12 cellular contexts compared by ENCODE assay signal in the genomic region with DNA sequence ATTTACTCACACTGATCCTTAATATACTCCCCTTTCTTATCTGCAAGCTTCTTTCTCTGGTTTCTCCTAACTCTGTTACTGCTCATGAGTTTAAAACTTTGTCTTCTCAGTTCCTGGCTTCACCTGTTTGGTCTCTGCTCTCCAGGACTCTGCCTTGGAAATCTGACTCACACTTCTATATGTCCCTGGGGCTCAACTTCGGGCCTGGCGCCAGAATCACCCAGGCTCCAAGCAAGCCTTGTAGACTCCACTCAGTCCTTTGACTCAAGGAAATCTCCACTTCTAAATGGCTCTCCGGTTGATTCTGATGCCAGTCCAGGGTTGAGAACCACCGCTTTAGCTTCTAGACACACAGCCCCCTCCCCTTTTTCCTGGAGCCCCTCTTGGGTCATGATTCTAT. TPM values are rescaled to one million over a fixed set of nuclear protein-coding genes. Genes with fewer than 3 reads are reported as not detected.
A peak's percentile ranks its signal among the peaks of the same experiment; 100 is the strongest.
DNase-seq lines count a peak whose midpoint lies in the region; ATAC-seq and TF ChIP-seq lines count a peak whose summit lies in the region.
"Had no signal": no experiment of that assay in that cellular context is flagged by ENCODE, and none has a peak within 500 bp of the region (broad histone marks: within the 10 kb centered on the region; RNA-seq: fewer than 3 reads in every experiment).

No MANE protein-coding gene starts in this region.

- H3K27me3 Mint-ChIP-seq in activated T-cell treated with anti-CD3 and anti-CD28 coated beads, Interleukin-2, amount 50 U/mL, for 4 hours (ENCODE audit: low read depth) = no peaks in the 10 kb centered on the region
- H3K27me3 Mint-ChIP-seq in T-cell = peaks cover 1 to 3% of the 10 kb centered on the region in 2 donors

- CTCF ChIA-PET in SK-N-SH (lab: Yijun Ruan, JAX) = interaction anchor here (1.3 kb wide), 1 partner anchor 298 kb away, joined by 4 read pairs; no protein-coding TSS in a partner anchor
- CTCF ChIA-PET in T-cell (lab: Charles Lee) = interaction anchor here (0.6 to 1.7 kb wide), 2 partner anchors 13 to 93 kb away, joined by 4 read pairs; no protein-coding TSS in a partner anchor

- H3K9ac ChIP-seq in SK-N-SH (no peak overlapping the region), trophoblast cell (ENCODE audit: low read length) (no peak overlapping the region)

- H3K23ac ChIP-seq in trophoblast cell (ENCODE audit: low read length) = no peak overlapping the region

- no peaks in the 10 kb centered on the region for H3K79me1 ChIP-seq in trophoblast cell (ENCODE audit: low read length)

- H3K36me3 Mint-ChIP-seq in activated T-cell treated with anti-CD3 and anti-CD28 coated beads, Interleukin-2, amount 50 U/mL, for 4 hours (ENCODE audit: insufficient read depth) = no peaks in the 10 kb centered on the region
- H3K36me3 Mint-ChIP-seq in T-cell = no peaks in the 10 kb centered on the region

- no peak overlapping the region for H2AK5ac ChIP-seq in trophoblast cell (ENCODE audit: low read length)

- POLR2A ChIA-PET in SK-N-SH (lab: Yijun Ruan, JAX) (no interaction called here), T-cell (lab: Charles Lee) (no interaction called here)

- H2BK5ac ChIP-seq in trophoblast cell (ENCODE audit: low read depth, low read length, poor library complexity) = no peak overlapping the region

- no peak overlapping the region for H4K12ac ChIP-seq in trophoblast cell (ENCODE audit: low read depth, low read length)

- H2AFZ ChIP-seq in SK-N-SH (ENCODE audit: low read depth) (peak overlapping the region; percentile 17; the same call in 1 of the 2 replicates), trophoblast cell (ENCODE audit: insufficient read depth, low read length, poor library complexity) (no peak overlapping the region)

- H3K9me3 Mint-ChIP-seq in activated T-cell treated with anti-CD3 and anti-CD28 coated beads, Interleukin-2, amount 50 U/mL, for 4 hours = no peaks in the 10 kb centered on the region
- no peaks in the 10 kb centered on the region for H3K9me3 Mint-ChIP-seq in T-cell

- H4K91ac ChIP-seq in trophoblast cell (ENCODE audit: low read depth, low read length) = no peak overlapping the region

- H3K27ac ChIP-seq in SK-N-SH (ENCODE audit: low read depth in 2 of 2, low read length in 1 of 2) = peak overlapping the region; percentile 68 to 70; a peak in 3 of 4 replicates
- H3K27ac ChIP-seq in trophoblast cell (ENCODE audit: low read depth, low read length) = no peak overlapping the region
- H3K27ac ChIP-seq: neutrophil had no signal

- H3K4me3 Mint-ChIP-seq in activated T-cell treated with anti-CD3 and anti-CD28 coated beads, Interleukin-2, amount 50 U/mL, for 4 hours = no peak overlapping the region
- no peak overlapping the region for H3K4me3 Mint-ChIP-seq in T-cell

- no peak overlapping the region for H4K8ac ChIP-seq in trophoblast cell (ENCODE audit: low read depth, low read length)

- WGBS in SK-N-SH (ENCODE audit: low lambda C conversion rate) = 0% methylated on average over 4 of the region's 4 CpGs
- WGBS in trophoblast cell (ENCODE audit: extremely low coverage, insufficient coverage, insufficient read length) = no CpG with 5 or more reads among the region's 4 CpGs

- no peak for TF ChIP-seq RAD21 in SK-N-SH (IDR thresholded peaks at IDR 0.05; ENCODE audit: low read length)

- H3K27me3 ChIP-seq in SK-N-SH (ENCODE audit: insufficient read depth) = no peaks in the 10 kb centered on the region
- no peaks in the 10 kb centered on the region for H3K27me3 ChIP-seq in trophoblast cell (ENCODE audit: insufficient read depth, low read length)
- H3K27me3 ChIP-seq: neutrophil had no signal

- no peak for ATAC-seq in activated T-cell treated with anti-CD3 and anti-CD28 coated beads, Interleukin-2, amount 50 U/mL, for 4 hours
- ATAC-seq in T-cell (replicated peaks in 1 of 4) = no peak

- no peak overlapping the region for H3K27ac Mint-ChIP-seq in T-cell

- peaks cover 38% of the 10 kb centered on the region for H3F3A ChIP-seq in SK-N-SH (replicated peaks; ENCODE audit: insufficient read depth)

- H3K36me3 ChIP-seq in SK-N-SH (replicated peaks in 1 of 2; ENCODE audit: control insufficient read depth in 1 of 2, insufficient read depth in 2 of 2, low read length in 1 of 2) (no peaks in the 10 kb centered on the region), trophoblast cell (ENCODE audit: control insufficient read depth in 1 of 2, insufficient read depth in 2 of 2, low read length in 2 of 2) (no peaks in the 10 kb centered on the region)
- H3K36me3 ChIP-seq: neutrophil had no signal

- H3K14ac ChIP-seq in trophoblast cell (ENCODE audit: low read length) = no peak overlapping the region

- no peak overlapping the region for H3K18ac ChIP-seq in trophoblast cell (ENCODE audit: low read length)

- no peak for TF ChIP-seq EP300 in SK-N-SH (IDR thresholded peaks at IDR 0.05; ENCODE audit: borderline replicate concordance in 1 of 2, low read depth in 1 of 2, low read length in 1 of 2)

- H3K9me3 ChIP-seq in SK-N-SH = no peaks in the 10 kb centered on the region
- H3K9me3 ChIP-seq in trophoblast cell (ENCODE audit: insufficient read depth, low read depth, low read length) = no peaks in the 10 kb centered on the region
- H3K9me3 ChIP-seq: neutrophil had no signal

- H3K79me2 ChIP-seq in SK-N-SH (ENCODE audit: insufficient read depth) (no peaks in the 10 kb centered on the region), trophoblast cell (ENCODE audit: control insufficient read depth, insufficient read depth, low read length, poor library complexity) (no peaks in the 10 kb centered on the region)

- H3K4me1 ChIP-seq in SK-N-SH (ENCODE audit: control insufficient read depth in 1 of 2, insufficient read depth in 2 of 2, low read depth in 1 of 2, low read length in 1 of 2) (peaks cover 0 to 33% of the 10 kb centered on the region in 2 experiments; a peak in 2 of 4 replicates), trophoblast cell (ENCODE audit: control insufficient read depth in 1 of 2, insufficient read depth in 2 of 2, low read length in 2 of 2) (peaks cover 0 to 7% of the 10 kb centered on the region in 2 experiments)

- H3K9me2 ChIP-seq in SK-N-SH = no peaks in the 10 kb centered on the region

- H4K20me1 ChIP-seq in SK-N-SH (ENCODE audit: insufficient read depth) = no peaks in the 10 kb centered on the region

- H3K4me1 Mint-ChIP-seq in activated T-cell treated with anti-CD3 and anti-CD28 coated beads, Interleukin-2, amount 50 U/mL, for 4 hours (ENCODE audit: low read depth) = peaks cover 25% of the 10 kb centered on the region
- H3K4me1 Mint-ChIP-seq in T-cell = peaks cover 0 to 12% (median 3%) of the 10 kb centered on the region in 3 donors

- TF ChIP-seq CTCF in SK-N-SH (IDR thresholded peaks at IDR 0.05) = no peak
- no peak for TF ChIP-seq CTCF in GM10266 (IDR thresholded peaks at IDR 0.05; ENCODE audit: control insufficient read depth, insufficient read depth, low read depth, missing control alignments)

- no peak overlapping the region for H2BK120ac ChIP-seq in trophoblast cell (ENCODE audit: insufficient read depth, low read length, poor library complexity)

- H3K4ac ChIP-seq in trophoblast cell (ENCODE audit: low read depth, low read length) = no peak overlapping the region

- DNase-seq in ELR (ENCODE audit: low read depth) (peak; percentile 87), SK-N-SH (no peak), fibroblast of peridontal ligament (ENCODE audit: extremely low read depth) (peak; percentile 51), trophoblast cell (peak; percentile 39 to 66), GM10266 (ENCODE audit: extremely low spot score) (no peak), NCI-H128 (lab: John Stamatoyannopoulos, UW; ENCODE audit: unreplicated experiment) (no peak), T-cell (no peak)
- DNase-seq in activated T-cell treated with anti-CD3 and anti-CD28 coated beads, Interleukin-2, amount 50 U/mL, for 4 hours = no peak
- DNase-seq: COR-L47; effector memory CD4-positive, alpha-beta T cell; NCI-H446 treated with DMSO at 0.1 percent for 48 hours had no signal

- no peak overlapping the region for H2BK12ac ChIP-seq in trophoblast cell (ENCODE audit: low read length)

- H3K4me2 ChIP-seq in SK-N-SH (peak overlapping the region; percentile 63), trophoblast cell (ENCODE audit: low read length) (no peak overlapping the region)

- H3K4me3 ChIP-seq in SK-N-SH (ENCODE audit: low read depth in 2 of 2, low read length in 1 of 2) (no peak overlapping the region), trophoblast cell (ENCODE audit: low read depth, low read length) (no peak overlapping the region)

TF ChIP-seq in SK-N-SH, 30 proteins besides CTCF, POLR2A, EP300 and RAD21:
- no peak for TF ChIP-seq ELF1 (IDR thresholded peaks at IDR 0.05)
- 0 out of 2 replicates have a peak, but pooled peaks have one; percentile 9 for TF ChIP-seq JUND (IDR thresholded peaks at IDR 0.05)
- TF ChIP-seq USF2 (IDR thresholded peaks at IDR 0.05; ENCODE audit: borderline replicate concordance, low read depth, low read length) = no peak
TF ChIP-seq in SK-N-SH: peak in this region for 1.

RNA-seq across cellular contexts. Expression of gene TMC1, which starts 57.8 kb away (rescaled TPM):
- polyA plus RNA-seq in SK-N-SH (2012; rRNA removed) = 0.10 TPM in 1 of 2 replicates, not detected in the other
- 0.06 and 0.10 TPM in 2 replicates for polyA plus RNA-seq in SK-N-SH (2012; cell fraction: cytosol; rRNA removed)
- 0.07 and 0.20 TPM in 2 replicates for polyA plus RNA-seq in SK-N-SH (2012; cell fraction: nucleus; rRNA removed)
- 0.03 and 0.04 TPM in 2 replicates for polyA plus RNA-seq in trophoblast cell (2013)
- total RNA-seq in activated T-cell treated with anti-CD3 and anti-CD28 coated beads, Interleukin-2, amount 50 U/mL, for 4 hours = not detected
- not detected for total RNA-seq in T-cell

Comparison
In these comparisons a context has a peak if more than half of its experiments do, and no peak if none do; other contexts are left out.
1. DNase-seq: peak in ELR (single experiment), fibroblast of peridontal ligament (single experiment) and trophoblast cell (2 of 2); none in SK-N-SH (single experiment), GM10266 (single experiment), activated T-cell treated with anti-CD3 and anti-CD28 coated beads, Interleukin-2, amount 50 U/mL, for 4 hours (single experiment), NCI-H128 (single experiment) and T-cell (0 of 34).